1 cellular context compared by ENCODE assay signal in genomic region chr11:30317030-30317429, GRCh38.
TF ChIP-seq lines count a peak whose summit lies in the region.

No MANE protein-coding gene starts in this region.

TF ChIP-seq in GM12878, 131 proteins besides CTCF, POLR2A, EP300 and RAD21 (continued from another document and continues in another):
- TF ChIP-seq IRF5 (IDR thresholded peaks at IDR 0.05; ENCODE audit: borderline replicate concordance) (no peak), NBN (IDR thresholded peaks at IDR 0.05) (no peak), ZNF622 (IDR thresholded peaks at IDR 0.05) (no peak), EED (IDR thresholded peaks at IDR 0.05; ENCODE audit: low read depth) (peak; percentile 84), NR2C2 (IDR thresholded peaks at IDR 0.05; ENCODE audit: borderline replicate concordance, control insufficient read depth, insufficient read length, low read depth) (no peak), GABPA (IDR thresholded peaks at IDR 0.05; ENCODE audit: low read depth) (no peak), PAX8 (IDR thresholded peaks at IDR 0.05) (no peak), DPF2 (IDR thresholded peaks at IDR 0.05) (0 out of 2 replicates have a peak, but pooled peaks have one; percentile 50), MXI1 (IDR thresholded peaks at IDR 0.05; ENCODE audit: low read depth, low read length) (no peak), CREM (IDR thresholded peaks at IDR 0.05; ENCODE audit: low read depth) (peak; percentile 16; the same call in 1 of the 2 replicates), ATF7 (IDR thresholded peaks at IDR 0.05; ENCODE audit: low read depth) (peak; percentile 11; the same call in 1 of the 2 replicates), ZBED1 (IDR thresholded peaks at IDR 0.05; ENCODE audit: borderline replicate concordance) (no peak), MTA2 (IDR thresholded peaks at IDR 0.05; ENCODE audit: low read depth) (peak; percentile 69), SP1 (IDR thresholded peaks at IDR 0.05; ENCODE audit: low read depth, low read length) (no peak), ZNF217 (IDR thresholded peaks at IDR 0.05) (no peak), PKNOX1 (IDR thresholded peaks at IDR 0.05) (no peak), RB1 (IDR thresholded peaks at IDR 0.05; ENCODE audit: borderline replicate concordance) (no peak), HCFC1 (IDR thresholded peaks at IDR 0.05; ENCODE audit: low read length) (no peak), RELA (IDR thresholded peaks at IDR 0.05; ENCODE audit: borderline replicate concordance, partially characterized antibody) (no peak), IKZF2 (IDR thresholded peaks at IDR 0.05) (peak; percentile 89 to 90), MEF2B (IDR thresholded peaks at IDR 0.05; ENCODE audit: partially characterized antibody, poor library complexity, severe bottlenecking) (no peak), ELK1 (IDR thresholded peaks at IDR 0.05; ENCODE audit: low read depth, low read length) (no peak), ZZZ3 (IDR thresholded peaks at IDR 0.05; ENCODE audit: control insufficient read depth, insufficient read length, low read depth) (no peak), REST (IDR thresholded peaks at IDR 0.05; ENCODE audit: low read depth, low read length) (no peak), CBX5 (IDR thresholded peaks at IDR 0.05; ENCODE audit: low read depth) (no peak), TCF7 (IDR thresholded peaks at IDR 0.05; ENCODE audit: borderline replicate concordance) (no peak), FOXM1 (IDR thresholded peaks at IDR 0.05; ENCODE audit: low read depth, low read length) (no peak), IRF4 (IDR thresholded peaks at IDR 0.05; ENCODE audit: low read depth, low read length) (no peak), NFXL1 (IDR thresholded peaks at IDR 0.05; ENCODE audit: borderline replicate concordance) (no peak), YBX1 (IDR thresholded peaks at IDR 0.05) (no peak), ATF2 (IDR thresholded peaks at IDR 0.05; ENCODE audit: low read length) (no peak), BCL11A (IDR thresholded peaks at IDR 0.05; ENCODE audit: low read depth, low read length) (no peak), TCF3 (IDR thresholded peaks at IDR 0.05; ENCODE audit: borderline replicate concordance, insufficient read depth, low read depth, low read length) (no peak), LARP7 (IDR thresholded peaks at IDR 0.05) (no peak), TARDBP (IDR thresholded peaks at IDR 0.05; ENCODE audit: borderline replicate concordance) (no peak), RUNX3 (IDR thresholded peaks at IDR 0.05; ENCODE audit: low read length) (peak; percentile 83), ZBTB33 (IDR thresholded peaks at IDR 0.05) (no peak), WRNIP1 (IDR thresholded peaks at IDR 0.05; ENCODE audit: borderline replicate concordance, low read depth, low read length) (no peak), IKZF1 (conservative IDR thresholded peaks at IDR 0.05) (peak; percentile 83), RELB (IDR thresholded peaks at IDR 0.05; ENCODE audit: low read depth) (peak; percentile 84), NFIC (IDR thresholded peaks at IDR 0.05; ENCODE audit: low read depth, low read length) (peak; percentile 60; the same call in 1 of the 2 replicates), SMAD5 (IDR thresholded peaks at IDR 0.05; ENCODE audit: low read depth) (no peak), USF2 (IDR thresholded peaks at IDR 0.05; ENCODE audit: borderline replicate concordance, low read depth, low read length) (no peak), KLF5 (IDR thresholded peaks at IDR 0.05; ENCODE audit: partially characterized antibody) (no peak), ZBTB11 (CRISPR knock-in tag; IDR thresholded peaks at IDR 0.05) (no peak)
